Comparison of ENCODE assay signal across 8 cellular contexts in genomic region chr17:4833178-4833940, GRCh38. TPM values are rescaled to one million over a fixed set of nuclear protein-coding genes. Genes with fewer than 3 reads are reported as not detected.
DNase-seq lines count a peak whose midpoint lies in the region; ATAC-seq lines count a peak whose summit lies in the region.

Gene MINK1 (plus strand): TSS chr17:4833340. CDS start chr17:4833584, 244 bp downstream.

- H3K4me1 ChIP-seq in CD4-positive, CD25-positive, alpha-beta regulatory T cell (ENCODE audit: control insufficient read depth, insufficient read depth, low read length, poor library complexity, severe bottlenecking) = peaks cover 36% of the 10 kb centered on the region

- no peaks in the 10 kb centered on the region for H3K27me3 ChIP-seq in CD4-positive, CD25-positive, alpha-beta regulatory T cell (ENCODE audit: control insufficient read depth, insufficient read depth, low read length)

- H3K9me3 Mint-ChIP-seq in CD4-positive, CD25-positive, alpha-beta regulatory T cell = no peaks in the 10 kb centered on the region

- ATAC-seq in CD4-positive, CD25-positive, alpha-beta regulatory T cell (ENCODE audit: low read depth in 2 of 2) = peak; percentile 88 to 89
- peak; percentile 77 for ATAC-seq in GM19395 (IDR thresholded peaks at IDR 0.05; ENCODE audit: unreplicated experiment)
- peak; percentile 89 for ATAC-seq in HG03565 (IDR thresholded peaks at IDR 0.05; ENCODE audit: unreplicated experiment)

- H3K9me3 ChIP-seq in CD4-positive, CD25-positive, alpha-beta regulatory T cell (ENCODE audit: control insufficient read depth in 2 of 2, low read length in 2 of 2) = no peaks in the 10 kb centered on the region

- peak; percentile 87 to 95 (median 89) for DNase-seq in CD4-positive, CD25-positive, alpha-beta regulatory T cell
- DNase-seq in NCI-H82 treated with DMSO at 0.1 percent for 48 hours (lab: John Stamatoyannopoulos, UW; ENCODE audit: unreplicated experiment) (peak; percentile 73), medulla oblongata (ENCODE audit: extremely low spot score) (peak; percentile 96)
- peak; percentile 91 for DNase-seq in activated CD8-positive, alpha-beta memory T cell treated with anti-CD3 and anti-CD28 coated beads for 24 hours
- peak; percentile 84 for DNase-seq in effector CD4-positive, alpha-beta T cell
- DNase-seq in stimulated activated CD4-positive, alpha-beta T cell treated with anti-CD3 and anti-CD28 coated beads, TNF-alpha, amount 100 ng/mL, for 48 hours (ENCODE audit: low read depth in 3 of 3) = peak; percentile 75 to 83 (median 80)

- H3K36me3 ChIP-seq in CD4-positive, CD25-positive, alpha-beta regulatory T cell (ENCODE audit: control insufficient read depth, insufficient read depth, low read length) = peaks cover 9% of the 10 kb centered on the region

- peak within 1 kb of the TSS; percentile 88 for H3K27ac ChIP-seq in CD4-positive, CD25-positive, alpha-beta regulatory T cell (ENCODE audit: insufficient read depth, low read length, poor library complexity, severe bottlenecking)

- peaks cover 23 to 42% (median 34%) of the 10 kb centered on the region in 4 donors for H3K4me1 Mint-ChIP-seq in CD4-positive, CD25-positive, alpha-beta regulatory T cell

- H3K27ac Mint-ChIP-seq in CD4-positive, CD25-positive, alpha-beta regulatory T cell = peak within 1 kb of the TSS; percentile 89 to 98 (median 93)

- H3K27me3 Mint-ChIP-seq in CD4-positive, CD25-positive, alpha-beta regulatory T cell = peaks cover 11% of the 10 kb centered on the region

- peak within 1 kb of the TSS; percentile 89 for H3K4me3 ChIP-seq in CD4-positive, CD25-positive, alpha-beta regulatory T cell (ENCODE audit: low read depth, low read length)

- H3K4me3 Mint-ChIP-seq in CD4-positive, CD25-positive, alpha-beta regulatory T cell = peak within 1 kb of the TSS; percentile 89 to 98 (median 96)

- peaks cover 17% of the 10 kb centered on the region for H3K36me3 Mint-ChIP-seq in CD4-positive, CD25-positive, alpha-beta regulatory T cell

RNA-seq across cellular contexts. Expression of gene MINK1, which starts in this region (rescaled TPM):
- total RNA-seq in CD4-positive, CD25-positive, alpha-beta regulatory T cell = 235 TPM
- 10 to 100 TPM in 3 of 4 donors, 1 to 10 TPM in 1; 9.4 to 13.4 (median 11.6) TPM for polyA plus RNA-seq in CD4-positive, CD25-positive, alpha-beta regulatory T cell

Comparison
In these comparisons a context has a peak if more than half of its experiments do, and no peak if none do; other contexts are left out.
1. Peak in every context shown above with its lines: DNase-seq, ATAC-seq, H3K4me3 ChIP-seq and H3K27ac ChIP-seq.